In the genomic region with DNA sequence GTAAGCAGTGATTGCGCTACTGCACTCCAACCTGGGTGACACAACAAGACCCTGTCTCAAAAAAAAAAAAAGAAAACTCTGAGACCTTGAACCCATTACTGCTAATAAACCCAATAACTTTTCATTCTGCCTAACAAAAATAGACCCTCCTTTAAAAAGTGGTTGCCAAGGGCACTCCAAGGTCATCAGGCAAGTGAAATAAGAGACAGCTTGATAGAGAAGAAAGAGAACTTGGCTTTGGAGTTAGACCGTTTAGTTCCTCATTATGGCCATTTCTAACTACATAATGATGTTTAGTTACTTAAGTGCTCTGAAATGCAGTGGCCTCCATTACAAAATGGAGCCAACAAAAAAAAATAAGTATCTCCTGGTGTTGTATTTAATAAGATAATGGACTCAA, we compare ENCODE assay signal across 16 cellular contexts. TPM values are rescaled to one million over a fixed set of nuclear protein-coding genes. Genes with fewer than 3 reads are reported as not detected.
A peak's percentile ranks its signal among the peaks of the same experiment; 100 is the strongest.
DNase-seq lines count a peak whose midpoint lies in the region; ATAC-seq and TF ChIP-seq lines count a peak whose summit lies in the region.
"Had no signal": no experiment of that assay in that cellular context is flagged by ENCODE, and none has a peak within 500 bp of the region (broad histone marks: within the 10 kb centered on the region; RNA-seq: fewer than 3 reads in every experiment).

No MANE protein-coding gene starts in this region.

- H3K4me2 ChIP-seq in mesenchymal stem cell (ENCODE audit: low read length, poor library complexity, severe bottlenecking), result no peak overlapping the region

- peak overlapping the region in 1 of 2 experiments; percentile 17 for H3K4ac ChIP-seq in mesenchymal stem cell (ENCODE audit: low read depth in 1 of 2, low read length in 2 of 2)

- H3K9ac ChIP-seq in mesenchymal stem cell (ENCODE audit: low read length), result peak overlapping the region; percentile 48
- H3K9ac ChIP-seq: neural progenitor cell had no signal

- H2BK12ac ChIP-seq in mesenchymal stem cell (ENCODE audit: low read length in 2 of 2), result peak overlapping the region; percentile 44 to 65

- H3K36me3 ChIP-seq in RWPE2 (ENCODE audit: low read depth) (no peaks in the 10 kb centered on the region), mesenchymal stem cell (ENCODE audit: control insufficient read depth in 1 of 2, insufficient read depth in 2 of 2, low read depth in 1 of 2, low read length in 2 of 2) (no peaks in the 10 kb centered on the region)
- H3K36me3 ChIP-seq: neural progenitor cell had no signal

- H3K9me3 ChIP-seq in RWPE2 (ENCODE audit: severe bottlenecking), result no peaks in the 10 kb centered on the region
- no peaks in the 10 kb centered on the region for H3K9me3 ChIP-seq in mesenchymal stem cell (ENCODE audit: control insufficient read depth, low read length)

- H2BK15ac ChIP-seq in mesenchymal stem cell (ENCODE audit: low read depth, poor library complexity, severe bottlenecking), result peak overlapping the region; percentile 56

- 100% methylated on average over 1 of the region's 2 CpGs for WGBS in mesenchymal stem cell

- no peak overlapping the region for H4K8ac ChIP-seq in mesenchymal stem cell (ENCODE audit: low read length)

- peak overlapping the region in 1 of 2 experiments; percentile 38 for H3K18ac ChIP-seq in mesenchymal stem cell (ENCODE audit: low read depth in 1 of 2, low read length in 2 of 2)

- DNase-seq in NCI-H1092 treated with DMSO at 0.1 percent for 48 hours (lab: John Stamatoyannopoulos, UW), result peak; percentile 20
- no peak for DNase-seq in NCI-H1092 (lab: John Stamatoyannopoulos, UW)
- peak; percentile 37 for DNase-seq in KBM-7
- no peak for DNase-seq in RWPE2 (ENCODE audit: low spot score)
- DNase-seq in mesenchymal stem cell, result no peak
- DNase-seq in kidney tubule cell (ENCODE audit: low spot score), result no peak
- DNase-seq in Ammon's horn (ENCODE audit: low spot score), result no peak
- DNase-seq: activated CD4-positive, CD25-positive, alpha-beta regulatory T cell; activated T-cell treated with anti-CD3 and anti-CD28 coated beads, Interleukin-2, amount 50 U/mL, for 4 hours; left colon; NCI-H226; Right ventricle myocardium superior had no signal

- peak overlapping the region; percentile 11 for H2AK5ac ChIP-seq in mesenchymal stem cell (ENCODE audit: low read length, severe bottlenecking)

- H3K4me3 ChIP-seq in RWPE2 (ENCODE audit: severe bottlenecking) (no peak overlapping the region), mesenchymal stem cell (ENCODE audit: insufficient read depth in 1 of 2, low read depth in 1 of 2, low read length in 2 of 2) (no peak overlapping the region)
- H3K4me3 ChIP-seq: neural progenitor cell, skin epidermis had no signal

- TF ChIP-seq CTCF in RWPE2 (IDR thresholded peaks at IDR 0.05; ENCODE audit: poor library complexity, severe bottlenecking), result no peak

- no peak overlapping the region for H3K23ac ChIP-seq in mesenchymal stem cell (ENCODE audit: low read length in 2 of 2)

- H3K27ac ChIP-seq in RWPE2 (ENCODE audit: poor library complexity, severe bottlenecking), result peak overlapping the region; percentile 97
- no peak overlapping the region for H3K27ac ChIP-seq in mesenchymal stem cell (ENCODE audit: low read length, poor library complexity, severe bottlenecking)
- H3K27ac ChIP-seq: 22Rv1, neural progenitor cell had no signal

- in situ Hi-C loops in KBM-7 (cut with MboI; ENCODE audit: low pct_unique_long_range_greater_than_20kb, low sequenced_read_pairs), result no loop called here

- no peak overlapping the region for H4K91ac ChIP-seq in mesenchymal stem cell (ENCODE audit: low read length)

- H3K27me3 ChIP-seq in RWPE2 (ENCODE audit: insufficient read depth, poor library complexity, severe bottlenecking), result no peaks in the 10 kb centered on the region
- no peaks in the 10 kb centered on the region for H3K27me3 ChIP-seq in mesenchymal stem cell (ENCODE audit: control insufficient read depth in 1 of 2, insufficient read depth in 1 of 2, low read length in 2 of 2)
- H3K27me3 ChIP-seq: neural progenitor cell had no signal

- no peaks in the 10 kb centered on the region for H3K79me1 ChIP-seq in mesenchymal stem cell (replicated peaks; ENCODE audit: low read length, poor library complexity, severe bottlenecking)

- H3K14ac ChIP-seq in mesenchymal stem cell (ENCODE audit: low read length in 2 of 2), result no peak overlapping the region

- H3K4me1 ChIP-seq in RWPE2 (ENCODE audit: insufficient read depth, poor library complexity, severe bottlenecking), result peaks cover 36% of the 10 kb centered on the region
- H3K4me1 ChIP-seq in mesenchymal stem cell (ENCODE audit: control insufficient read depth, insufficient read depth, low read depth, low read length), result peaks cover 5% of the 10 kb centered on the region

- ATAC-seq in RWPE2 (ENCODE audit: low read depth) (no peak), HG03139 (IDR thresholded peaks at IDR 0.05; ENCODE audit: unreplicated experiment) (no peak)
- ATAC-seq: activated T-cell treated with anti-CD3 and anti-CD28 coated beads, Interleukin-2, amount 50 U/mL, for 4 hours; left colon had no signal

- no peak overlapping the region for H2BK120ac ChIP-seq in mesenchymal stem cell (ENCODE audit: low read depth, low read length)

- H2AFZ ChIP-seq in mesenchymal stem cell (ENCODE audit: low read depth, low read length), result no peak overlapping the region
- H2AFZ ChIP-seq: neural progenitor cell had no signal

- no peak overlapping the region for H2BK5ac ChIP-seq in mesenchymal stem cell (ENCODE audit: low read depth, low read length, poor library complexity, severe bottlenecking)

RNA-seq across cellular contexts. Expression of a gene that starts 55.9 kb away (rescaled TPM):
- 90.2 TPM for polyA plus RNA-seq in mesenchymal stem cell (2013, experiment 1 of 2)
- 90.9 TPM for polyA plus RNA-seq in mesenchymal stem cell (2013, experiment 2 of 2)

Comparison
In these comparisons a context has a peak if more than half of its experiments do, and no peak if none do; other contexts are left out.
1. DNase-seq: peak in NCI-H1092 treated with DMSO at 0.1 percent for 48 hours (single experiment) and KBM-7 (single experiment); none in NCI-H1092 (single experiment), RWPE2 (single experiment), mesenchymal stem cell (single experiment), kidney tubule cell (single experiment) and Ammon's horn (single experiment).